15 cellular contexts compared by ENCODE assay signal in the genomic region with DNA sequence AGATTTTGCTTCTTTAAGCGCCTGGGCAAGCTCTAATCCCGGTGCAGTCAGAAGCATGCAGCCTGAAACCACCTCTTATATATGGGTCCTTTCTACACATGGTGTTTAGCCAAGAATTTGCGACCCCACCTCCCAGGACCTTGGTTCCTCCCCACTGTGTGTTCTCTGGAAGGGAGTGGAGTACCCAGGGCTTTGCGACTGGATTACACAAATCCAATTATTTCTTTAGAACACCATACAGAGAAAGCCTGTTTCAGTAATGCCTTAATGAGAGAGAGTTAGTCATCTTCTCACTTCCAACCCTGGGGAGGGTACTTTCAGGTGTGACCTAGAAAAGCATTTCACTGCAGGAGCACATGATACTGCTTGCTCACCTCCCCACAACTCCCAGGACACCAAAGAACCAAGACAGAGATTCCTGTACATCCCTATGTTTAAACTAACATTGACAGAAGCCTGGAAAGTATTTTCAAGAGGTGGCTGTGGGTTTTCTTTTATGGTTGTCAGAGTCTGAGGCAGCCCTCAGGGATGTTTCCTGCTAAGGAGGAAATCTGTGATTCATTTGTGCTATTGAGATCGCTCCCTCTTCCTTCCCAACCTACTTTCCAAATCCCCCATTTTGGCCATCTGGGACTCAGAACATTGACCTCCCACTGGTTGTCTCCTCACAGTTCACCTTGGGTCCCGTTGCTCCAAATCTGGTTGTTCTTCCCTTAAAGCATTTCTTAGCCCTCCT. TPM values are rescaled to one million over a fixed set of nuclear protein-coding genes. Genes with fewer than 3 reads are reported as not detected.
DNase-seq lines count a peak whose midpoint lies in the region; ATAC-seq and TF ChIP-seq lines count a peak whose summit lies in the region.
"Had no signal": no experiment of that assay in that cellular context is flagged by ENCODE, and none has a peak within 500 bp of the region (broad histone marks: within the 10 kb centered on the region; RNA-seq: fewer than 3 reads in every experiment).

A gene with protein sequence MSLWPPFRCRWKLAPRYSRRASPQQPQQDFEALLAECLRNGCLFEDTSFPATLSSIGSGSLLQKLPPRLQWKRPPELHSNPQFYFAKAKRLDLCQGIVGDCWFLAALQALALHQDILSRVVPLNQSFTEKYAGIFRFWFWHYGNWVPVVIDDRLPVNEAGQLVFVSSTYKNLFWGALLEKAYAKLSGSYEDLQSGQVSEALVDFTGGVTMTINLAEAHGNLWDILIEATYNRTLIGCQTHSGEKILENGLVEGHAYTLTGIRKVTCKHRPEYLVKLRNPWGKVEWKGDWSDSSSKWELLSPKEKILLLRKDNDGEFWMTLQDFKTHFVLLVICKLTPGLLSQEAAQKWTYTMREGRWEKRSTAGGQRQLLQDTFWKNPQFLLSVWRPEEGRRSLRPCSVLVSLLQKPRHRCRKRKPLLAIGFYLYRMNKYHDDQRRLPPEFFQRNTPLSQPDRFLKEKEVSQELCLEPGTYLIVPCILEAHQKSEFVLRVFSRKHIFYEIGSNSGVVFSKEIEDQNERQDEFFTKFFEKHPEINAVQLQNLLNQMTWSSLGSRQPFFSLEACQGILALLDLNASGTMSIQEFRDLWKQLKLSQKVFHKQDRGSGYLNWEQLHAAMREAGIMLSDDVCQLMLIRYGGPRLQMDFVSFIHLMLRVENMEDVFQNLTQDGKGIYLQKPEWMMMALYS (minus strand): TSS at position 51 of the 736 bp plus-strand sequence. CDS start 12,068 bp downstream, outside the sequence.

- ATAC-seq in activated naive CD8-positive, alpha-beta T cell treated with anti-CD3 and anti-CD28 coated beads, Interleukin-2, amount 50 U/mL, for 24 hours: peak; percentile 46
- ATAC-seq: heart left ventricle, left cardiac atrium had no signal

- H3K27me3 ChIP-seq in hepatocyte (peaks cover 5% of the 10 kb centered on the region), vagina (no peaks in the 10 kb centered on the region), uterus (no peaks in the 10 kb centered on the region)
- H3K27me3 ChIP-seq: heart left ventricle had no signal

- no peaks in the 10 kb centered on the region for H3K9me2 ChIP-seq in hepatocyte (replicated peaks; ENCODE audit: insufficient read depth)

- no peaks in the 10 kb centered on the region for H3K36me3 Mint-ChIP-seq in activated naive CD8-positive, alpha-beta T cell treated with anti-CD3 and anti-CD28 coated beads, Interleukin-2, amount 50 U/mL, for 24 hours (ENCODE audit: low read depth)
- no peaks in the 10 kb centered on the region for H3K36me3 Mint-ChIP-seq in activated naive CD8-positive, alpha-beta T cell treated with anti-CD3 and anti-CD28 coated beads for 36 hours
- H3K36me3 Mint-ChIP-seq in mesothelial cell of epicardium: no peaks in the 10 kb centered on the region

- peaks cover 43% of the 10 kb centered on the region for H3K4me1 Mint-ChIP-seq in activated naive CD8-positive, alpha-beta T cell treated with anti-CD3 and anti-CD28 coated beads, Interleukin-2, amount 50 U/mL, for 24 hours
- peaks cover 19% of the 10 kb centered on the region for H3K4me1 Mint-ChIP-seq in activated naive CD8-positive, alpha-beta T cell treated with anti-CD3 and anti-CD28 coated beads for 36 hours
- peaks cover 25% of the 10 kb centered on the region for H3K4me1 Mint-ChIP-seq in mesothelial cell of epicardium

- TF ChIP-seq POLR2A in vagina (IDR thresholded peaks at IDR 0.05) (no peak), uterus (IDR thresholded peaks at IDR 0.05) (no peak)

- no peaks in the 10 kb centered on the region for H3K36me3 ChIP-seq in hepatocyte (replicated peaks; ENCODE audit: insufficient read depth, low read depth)
- H3K36me3 ChIP-seq in vagina: no peaks in the 10 kb centered on the region
- H3K36me3 ChIP-seq in uterus: no peaks in the 10 kb centered on the region
- H3K36me3 ChIP-seq: heart left ventricle had no signal

- H3K27ac ChIP-seq in hepatocyte (no peak within 1 kb of the TSS), vagina (no peak within 1 kb of the TSS), uterus (no peak within 1 kb of the TSS)
- H3K27ac ChIP-seq: GM23248, heart left ventricle had no signal

- H3K9me3 ChIP-seq in hepatocyte (ENCODE audit: low read depth) (no peaks in the 10 kb centered on the region), vagina (no peaks in the 10 kb centered on the region), uterus (no peaks in the 10 kb centered on the region)
- H3K9me3 ChIP-seq: heart left ventricle had no signal

- H3K4me1 ChIP-seq in hepatocyte (ENCODE audit: insufficient read depth) (no peaks in the 10 kb centered on the region), vagina (no peaks in the 10 kb centered on the region), uterus (no peaks in the 10 kb centered on the region)

- H3K27ac Mint-ChIP-seq in activated naive CD8-positive, alpha-beta T cell treated with anti-CD3 and anti-CD28 coated beads, Interleukin-2, amount 50 U/mL, for 24 hours: no peak within 1 kb of the TSS
- no peak within 1 kb of the TSS for H3K27ac Mint-ChIP-seq in activated naive CD8-positive, alpha-beta T cell treated with anti-CD3 and anti-CD28 coated beads for 36 hours
- no peak within 1 kb of the TSS for H3K27ac Mint-ChIP-seq in mesothelial cell of epicardium
- H3K27ac Mint-ChIP-seq: activated CD4-positive, alpha-beta T cell treated with anti-CD3 and anti-CD28 coated beads, Interleukin-2, amount 10 ng/mL, durations not matched to agents 24 days and 14 days had no signal

- no peak within 1 kb of the TSS for H3K4me2 ChIP-seq in hepatocyte

- DNase-seq in activated naive CD8-positive, alpha-beta T cell treated with anti-CD3 and anti-CD28 coated beads, Interleukin-2, amount 50 U/mL, for 24 hours: no peak
- DNase-seq in activated naive CD8-positive, alpha-beta T cell treated with anti-CD3 and anti-CD28 coated beads for 36 hours: no peak
- DNase-seq in NCI-H82 treated with DMSO at 0.1 percent for 48 hours (lab: John Stamatoyannopoulos, UW; ENCODE audit: unreplicated experiment): peak; percentile 75
- peak; percentile 19 for DNase-seq in hepatocyte (ENCODE audit: low spot score)
- peak; percentile 40 to 54 for DNase-seq in vagina (ENCODE audit: extremely low spot score in 2 of 2)
- no peak for DNase-seq in inferior parietal cortex (ENCODE audit: extremely low spot score)
- no peak for DNase-seq in mesothelial cell of epicardium (ENCODE audit: low spot score in 2 of 2, unreplicated experiment in 2 of 2)
- no peak for DNase-seq in uterus
- DNase-seq: activated CD4-positive, alpha-beta T cell treated with anti-CD3 and anti-CD28 coated beads, Interleukin-2, amount 10 ng/mL, durations not matched to agents 24 days and 14 days; Calu3; GM23248; heart left ventricle; left cardiac atrium; NCI-H2081; NCI-H748 treated with DMSO at 0.1 percent for 48 hours had no signal

- H3K9me3 Mint-ChIP-seq in activated naive CD8-positive, alpha-beta T cell treated with anti-CD3 and anti-CD28 coated beads, Interleukin-2, amount 50 U/mL, for 24 hours: no peaks in the 10 kb centered on the region
- H3K9me3 Mint-ChIP-seq in activated naive CD8-positive, alpha-beta T cell treated with anti-CD3 and anti-CD28 coated beads for 36 hours: no peaks in the 10 kb centered on the region
- no peaks in the 10 kb centered on the region for H3K9me3 Mint-ChIP-seq in mesothelial cell of epicardium
- H3K9me3 Mint-ChIP-seq: activated CD4-positive, alpha-beta T cell treated with anti-CD3 and anti-CD28 coated beads, Interleukin-2, amount 10 ng/mL, durations not matched to agents 24 days and 14 days had no signal

- H3K27me3 Mint-ChIP-seq in activated naive CD8-positive, alpha-beta T cell treated with anti-CD3 and anti-CD28 coated beads, Interleukin-2, amount 50 U/mL, for 24 hours: peaks cover 5% of the 10 kb centered on the region
- no peaks in the 10 kb centered on the region for H3K27me3 Mint-ChIP-seq in activated naive CD8-positive, alpha-beta T cell treated with anti-CD3 and anti-CD28 coated beads for 36 hours
- H3K27me3 Mint-ChIP-seq in mesothelial cell of epicardium (ENCODE audit: low read depth): peaks cover 46% of the 10 kb centered on the region

- H3K4me3 ChIP-seq in hepatocyte (no peak within 1 kb of the TSS), vagina (no peak within 1 kb of the TSS), uterus (no peak within 1 kb of the TSS)
- H3K4me3 ChIP-seq: GM23248, heart left ventricle had no signal

- H2AFZ ChIP-seq in hepatocyte: no peak within 1 kb of the TSS
- H2AFZ ChIP-seq: GM23248 had no signal

- intact Hi-C loops in vagina (cut with DNase I) (no loop called here), uterus (cut with DNase I; ENCODE audit: low total_unique reads) (no loop called here)

- H4K20me1 ChIP-seq in hepatocyte (ENCODE audit: insufficient read depth, poor library complexity, severe bottlenecking): no peaks in the 10 kb centered on the region

- no peak within 1 kb of the TSS for H3K4me3 Mint-ChIP-seq in activated naive CD8-positive, alpha-beta T cell treated with anti-CD3 and anti-CD28 coated beads, Interleukin-2, amount 50 U/mL, for 24 hours
- H3K4me3 Mint-ChIP-seq in activated naive CD8-positive, alpha-beta T cell treated with anti-CD3 and anti-CD28 coated beads for 36 hours: no peak within 1 kb of the TSS
- H3K4me3 Mint-ChIP-seq in mesothelial cell of epicardium: no peak within 1 kb of the TSS
- H3K4me3 Mint-ChIP-seq: activated CD4-positive, alpha-beta T cell treated with anti-CD3 and anti-CD28 coated beads, Interleukin-2, amount 10 ng/mL, durations not matched to agents 24 days and 14 days had no signal

- no peaks in the 10 kb centered on the region for H3K79me2 ChIP-seq in hepatocyte

- TF ChIP-seq CTCF in hepatocyte (IDR thresholded peaks at IDR 0.05; ENCODE audit: poor library complexity): no peak
- TF ChIP-seq CTCF in vagina (IDR thresholded peaks at IDR 0.05): no peak
- TF ChIP-seq CTCF in mesothelial cell of epicardium (IDR thresholded peaks at IDR 0.05; ENCODE audit: unreplicated experiment): no peak
- TF ChIP-seq CTCF in uterus (IDR thresholded peaks at IDR 0.05): no peak

- 66% methylated on average over 6 of the region's 6 CpGs for WGBS in hepatocyte (ENCODE audit: low lambda C conversion rate, missing lambda C conversion rate)

RNA-seq across cellular contexts. Expression of the gene that starts here (rescaled TPM):
- total RNA-seq in activated naive CD8-positive, alpha-beta T cell treated with anti-CD3 and anti-CD28 coated beads for 36 hours: under 1 TPM; 0.42 to 0.49 TPM
- total RNA-seq in hepatocyte: 0.33 and 0.56 TPM in 2 replicates
- polyA plus RNA-seq in hepatocyte: 0.06 and 0.36 TPM in 2 replicates
- total RNA-seq in vagina: 4.7 TPM
- 0.40 to 0.54 TPM (median 0.47 TPM) in 3 replicates for total RNA-seq in mesothelial cell of epicardium
- under 1 TPM in 3 of 4 donors, not detected in 1; under 0.01 to 0.29 (median 0.14) TPM for total RNA-seq in uterus
- polyA plus RNA-seq: GM23248 had no signal

Comparison
In these comparisons a context has a peak if more than half of its experiments do, and no peak if none do; other contexts are left out.
1. Peak in DNase-seq in hepatocyte; RNA of the gene not detected or under 1 TPM.
2. DNase-seq: peak in NCI-H82 treated with DMSO at 0.1 percent for 48 hours (single experiment) and vagina (2 of 2); none in activated naive CD8-positive, alpha-beta T cell treated with anti-CD3 and anti-CD28 coated beads, Interleukin-2, amount 50 U/mL, for 24 hours (single experiment), activated naive CD8-positive, alpha-beta T cell treated with anti-CD3 and anti-CD28 coated beads for 36 hours (single experiment), inferior parietal cortex (single experiment), mesothelial cell of epicardium (0 of 2) and uterus (0 of 2).